In the genomic region with DNA sequence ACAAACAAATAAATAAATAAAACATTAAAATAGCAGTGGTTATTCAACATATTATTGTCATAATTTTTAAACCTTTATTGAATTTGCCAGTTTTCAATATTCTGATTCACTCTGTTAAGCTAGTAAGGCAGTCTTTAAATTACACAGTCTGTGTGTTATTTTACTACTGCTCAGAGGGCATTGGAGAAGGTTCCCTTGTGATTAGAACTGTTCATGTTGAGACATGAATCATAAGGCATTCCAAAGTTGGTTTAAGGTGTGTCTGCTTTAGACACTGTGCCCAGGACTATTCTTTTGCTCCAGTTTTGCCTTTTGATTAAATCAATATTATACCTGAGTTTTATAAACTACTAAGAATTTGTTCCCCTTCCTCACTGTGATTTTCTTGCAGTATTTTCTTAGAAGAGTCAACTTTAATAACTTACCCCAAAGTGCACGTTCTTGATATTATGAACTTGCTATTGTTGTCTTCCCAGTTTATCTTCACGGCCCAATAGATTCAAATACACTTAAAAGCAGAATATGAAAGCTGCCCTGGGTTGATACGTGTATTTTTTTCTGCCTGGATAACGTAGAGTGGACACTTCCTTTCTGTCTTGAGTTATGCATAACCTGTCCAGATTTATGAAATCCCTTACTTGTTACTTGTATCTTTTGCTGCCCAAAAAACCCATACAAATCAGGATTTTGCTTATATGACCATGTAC, we compare ENCODE assay signal across 10 cellular contexts.
A peak's percentile ranks its signal among the peaks of the same experiment; 100 is the strongest.
DNase-seq lines count a peak whose midpoint lies in the region; ATAC-seq, FAIRE-seq and TF ChIP-seq lines count a peak whose summit lies in the region.
"Had no signal": no experiment of that assay in that cellular context is flagged by ENCODE, and none has a peak within 500 bp of the region (broad histone marks: within the 10 kb centered on the region; RNA-seq: fewer than 3 reads in every experiment).

No MANE protein-coding gene starts in this region.

- H3K4me3 ChIP-seq in Caco-2 (ENCODE audit: low read depth, low read length), result no peak overlapping the region
- H3K4me3 ChIP-seq in Karpas-422 (ENCODE audit: low read length), result peak overlapping the region; percentile 95
- H3K4me3 ChIP-seq in astrocyte (ENCODE audit: insufficient read depth, low read depth, low read length), result no peak overlapping the region
- H3K4me3 ChIP-seq in naive thymus-derived CD4-positive, alpha-beta T cell (ENCODE audit: low read length), result peak overlapping the region; percentile 62
- H3K4me3 ChIP-seq: uterus had no signal

- CTCF ChIA-PET in Caco-2 (lab: Charles Lee), result no interaction called here
- CTCF ChIA-PET in naive thymus-derived CD4-positive, alpha-beta T cell (lab: Charles Lee), result interaction anchor here (1.0 kb wide), 1 partner anchor 63 kb away, joined by 3 read pairs; no protein-coding TSS in a partner anchor

- no peaks in the 10 kb centered on the region for H3K9me2 ChIP-seq in Karpas-422 (replicated peaks; ENCODE audit: insufficient read depth, low read length)

- no peaks in the 10 kb centered on the region for H3K27me3 Mint-ChIP-seq in Caco-2 (ENCODE audit: insufficient read depth, unreplicated experiment)
- no peaks in the 10 kb centered on the region for H3K27me3 Mint-ChIP-seq in astrocyte (ENCODE audit: low read depth, unreplicated experiment)
- no peaks in the 10 kb centered on the region for H3K27me3 Mint-ChIP-seq in naive thymus-derived CD4-positive, alpha-beta T cell

- H3K27ac Mint-ChIP-seq in Caco-2 (ENCODE audit: unreplicated experiment) (no peak overlapping the region), astrocyte (ENCODE audit: unreplicated experiment) (no peak overlapping the region)
- peak overlapping the region; percentile 88 to 97 (median 94) for H3K27ac Mint-ChIP-seq in naive thymus-derived CD4-positive, alpha-beta T cell

- H3K27ac ChIP-seq in Karpas-422 (ENCODE audit: low read length) (peak overlapping the region; percentile 100), astrocyte (ENCODE audit: low read depth, low read length) (no peak overlapping the region)
- peak overlapping the region; percentile 76 for H3K27ac ChIP-seq in naive thymus-derived CD4-positive, alpha-beta T cell (ENCODE audit: low read depth, low read length)

- H3K9me3 Mint-ChIP-seq in Caco-2 (ENCODE audit: unreplicated experiment) (no peaks in the 10 kb centered on the region), astrocyte (ENCODE audit: unreplicated experiment) (no peaks in the 10 kb centered on the region)
- peaks cover 0 to 5% (median 0%) of the 10 kb centered on the region in 11 donors for H3K9me3 Mint-ChIP-seq in naive thymus-derived CD4-positive, alpha-beta T cell

- intact Hi-C loops in Caco-2 (cut with micrococcal nuclease; ENCODE audit: unreplicated experiment), result loop anchor here (5.0 kb wide), 1 partner anchor 62 kb away; no protein-coding TSS in a partner anchor
- intact Hi-C loops in naive thymus-derived CD4-positive, alpha-beta T cell (cut with micrococcal nuclease), result loop anchor here (1.0 to 5.0 kb wide), 8 partner anchors 29 to 1883 kb away; a partner anchor contains a TSS

- DNase-seq in Caco-2 (no peak), Karpas-422 (peak; percentile 72), astrocyte (ENCODE audit: low read depth) (peak; percentile 5), NCI-H1092 (lab: John Stamatoyannopoulos, UW) (no peak), NCI-H2029 (lab: John Stamatoyannopoulos, UW) (no peak)
- no peak for DNase-seq in naive thymus-derived CD4-positive, alpha-beta T cell
- DNase-seq: hypothalamus, uterus had no signal

- no peaks in the 10 kb centered on the region for H3K36me3 Mint-ChIP-seq in Caco-2 (ENCODE audit: insufficient read depth, unreplicated experiment)
- no peaks in the 10 kb centered on the region for H3K36me3 Mint-ChIP-seq in astrocyte (ENCODE audit: low read depth, unreplicated experiment)
- peaks cover 0 to 11% (median 0%) of the 10 kb centered on the region in 5 donors for H3K36me3 Mint-ChIP-seq in naive thymus-derived CD4-positive, alpha-beta T cell

- H3K9me3 ChIP-seq in Caco-2, result no peaks in the 10 kb centered on the region
- H3K9me3 ChIP-seq in Karpas-422 (ENCODE audit: low read length), result no peaks in the 10 kb centered on the region
- no peaks in the 10 kb centered on the region for H3K9me3 ChIP-seq in astrocyte (ENCODE audit: insufficient read depth, low read depth, low read length)
- H3K9me3 ChIP-seq in naive thymus-derived CD4-positive, alpha-beta T cell (ENCODE audit: control insufficient read depth in 2 of 3, low read length in 3 of 3), result no peaks in the 10 kb centered on the region
- H3K9me3 ChIP-seq: uterus had no signal

- no TSS peak for BruUV-seq in Caco-2 (replicated peaks; lab: Mats Ljungman, UMichigan)

- H3K79me2 ChIP-seq in Karpas-422 (ENCODE audit: low read length) (peaks cover 67% of the 10 kb centered on the region), astrocyte (ENCODE audit: insufficient read depth, low read length) (no peaks in the 10 kb centered on the region)

- no peak overlapping the region for H2AFZ ChIP-seq in Karpas-422 (ENCODE audit: low read length)
- no peak overlapping the region for H2AFZ ChIP-seq in astrocyte (ENCODE audit: low read depth, low read length)

- no peak for FAIRE-seq in astrocyte (lab: Jason Lieb, UNC)

- H3K4me3 Mint-ChIP-seq in Caco-2 (ENCODE audit: unreplicated experiment) (peak overlapping the region; percentile 2), astrocyte (ENCODE audit: unreplicated experiment) (no peak overlapping the region)
- peak overlapping the region; percentile 77 to 94 (median 90) for H3K4me3 Mint-ChIP-seq in naive thymus-derived CD4-positive, alpha-beta T cell

- H3K4me2 ChIP-seq in Karpas-422 (ENCODE audit: low read depth, low read length, poor library complexity, severe bottlenecking) (peak overlapping the region; percentile 95), astrocyte (ENCODE audit: low read length) (peak overlapping the region; percentile 24)

- peaks cover 4% of the 10 kb centered on the region; the same call in 1 of the 2 replicates for H4K20me1 ChIP-seq in Karpas-422 (ENCODE audit: insufficient read depth, low read depth, low read length)
- no peaks in the 10 kb centered on the region for H4K20me1 ChIP-seq in astrocyte (ENCODE audit: insufficient read depth, low read length)

- H3K4me1 Mint-ChIP-seq in Caco-2 (ENCODE audit: low read depth, unreplicated experiment) (peaks cover 19% of the 10 kb centered on the region), astrocyte (ENCODE audit: low read depth, unreplicated experiment) (peaks cover 10% of the 10 kb centered on the region)
- peaks cover 39 to 67% (median 58%) of the 10 kb centered on the region in 7 donors for H3K4me1 Mint-ChIP-seq in naive thymus-derived CD4-positive, alpha-beta T cell

- H3K4me1 ChIP-seq in Caco-2, result peaks cover 9% of the 10 kb centered on the region; the same call in 1 of the 2 replicates
- peaks cover 57% of the 10 kb centered on the region for H3K4me1 ChIP-seq in Karpas-422 (ENCODE audit: low read length)
- H3K4me1 ChIP-seq in astrocyte (ENCODE audit: insufficient read depth, low read length), result no peaks in the 10 kb centered on the region
- peaks cover 22 to 37% of the 10 kb centered on the region in 2 donors for H3K4me1 ChIP-seq in naive thymus-derived CD4-positive, alpha-beta T cell (ENCODE audit: control insufficient read depth in 2 of 2, insufficient read depth in 2 of 2, low read length in 2 of 2)
- H3K4me1 ChIP-seq: uterus had no signal

- H3K36me3 ChIP-seq in Caco-2 (ENCODE audit: control insufficient read depth, insufficient read depth, low read length) (no peaks in the 10 kb centered on the region), Karpas-422 (ENCODE audit: insufficient read depth, low read length) (peaks cover 30% of the 10 kb centered on the region), astrocyte (ENCODE audit: insufficient read depth, low read length) (no peaks in the 10 kb centered on the region)
- H3K36me3 ChIP-seq in naive thymus-derived CD4-positive, alpha-beta T cell (ENCODE audit: control insufficient read depth in 2 of 3, insufficient read depth in 3 of 3, low read length in 3 of 3), result no peaks in the 10 kb centered on the region
- H3K36me3 ChIP-seq: uterus had no signal

- H3K27me3 ChIP-seq in Caco-2 (replicated peaks; ENCODE audit: control insufficient read depth, insufficient read depth, low read length), result no peaks in the 10 kb centered on the region
- H3K27me3 ChIP-seq in Karpas-422 (ENCODE audit: low read length), result no peaks in the 10 kb centered on the region
- H3K27me3 ChIP-seq in astrocyte (ENCODE audit: insufficient read depth, low read length), result no peaks in the 10 kb centered on the region
- no peaks in the 10 kb centered on the region for H3K27me3 ChIP-seq in naive thymus-derived CD4-positive, alpha-beta T cell (ENCODE audit: control insufficient read depth in 2 of 2, insufficient read depth in 2 of 2, low read length in 2 of 2)
- H3K27me3 ChIP-seq: uterus had no signal

- TF ChIP-seq CTCF in Caco-2 (IDR thresholded peaks at IDR 0.05; ENCODE audit: insufficient read depth in 1 of 2, low read depth in 1 of 2, low read length in 1 of 2, severe bottlenecking in 1 of 2, unreplicated experiment in 1 of 2) (no peak), astrocyte (IDR thresholded peaks at IDR 0.05; ENCODE audit: insufficient read depth, low read depth, low read length) (no peak)

- POLR2A ChIA-PET in Caco-2 (lab: Charles Lee), result no interaction called here
- POLR2A ChIA-PET in naive thymus-derived CD4-positive, alpha-beta T cell (lab: Charles Lee), result interaction anchor here (0.8 to 3.1 kb wide), 3 partner anchors 36 to 129 kb away, joined by 3 to 14 read pairs (median 3); no protein-coding TSS in a partner anchor

- ATAC-seq in naive thymus-derived CD4-positive, alpha-beta T cell, result no peak
- ATAC-seq in activated CD4-positive, CD25-positive, alpha-beta regulatory T cell treated with anti-CD3 and anti-CD28 coated beads, Interleukin-2, amount 50 U/mL, for 24 hours, result no peak
- ATAC-seq in GM21515 (IDR thresholded peaks at IDR 0.05; ENCODE audit: unreplicated experiment), result no peak

- peak overlapping the region; percentile 94 for H3K9ac ChIP-seq in Karpas-422 (ENCODE audit: low read length)
- H3K9ac ChIP-seq in astrocyte (ENCODE audit: low read length), result no peak overlapping the region

Comparison
In these comparisons a context has a peak if more than half of its experiments do, and no peak if none do; other contexts are left out.
1. DNase-seq: peak in Karpas-422 (single experiment) and astrocyte (single experiment); none in Caco-2 (0 of 2), naive thymus-derived CD4-positive, alpha-beta T cell (0 of 9), NCI-H1092 (single experiment) and NCI-H2029 (single experiment).
2. H3K4me3 ChIP-seq: peak in Karpas-422 (single experiment) and naive thymus-derived CD4-positive, alpha-beta T cell (single experiment); none in Caco-2 (single experiment) and astrocyte (single experiment).
3. H3K27ac Mint-ChIP-seq: peak in naive thymus-derived CD4-positive, alpha-beta T cell (9 of 9); none in Caco-2 (single experiment) and astrocyte (single experiment).